In genomic region chr15:79218588-79219200, GRCh38 we compare ENCODE assay signal across 11 cellular contexts.
A peak's percentile ranks its signal among the peaks of the same experiment; 100 is the strongest.
DNase-seq lines count a peak whose midpoint lies in the region; ATAC-seq and TF ChIP-seq lines count a peak whose summit lies in the region.
"Had no signal": no experiment of that assay in that cellular context is flagged by ENCODE, and none has a peak within 500 bp of the region (broad histone marks: within the 10 kb centered on the region; RNA-seq: fewer than 3 reads in every experiment).

No MANE protein-coding gene starts in this region.

- no peaks in the 10 kb centered on the region for H3K4me1 ChIP-seq in Loucy (ENCODE audit: insufficient read depth, low read length, poor library complexity, severe bottlenecking)
- H3K4me1 ChIP-seq: stomach had no signal

- H3K4me1 Mint-ChIP-seq in chondrocyte (ENCODE audit: low read depth) (peaks cover 35% of the 10 kb centered on the region), nephron (no peaks in the 10 kb centered on the region)
- H3K4me1 Mint-ChIP-seq: T-helper 17 cell had no signal

- peaks cover 6% of the 10 kb centered on the region for H3K9me3 Mint-ChIP-seq in chondrocyte (ENCODE audit: low read depth)
- peaks cover 13% of the 10 kb centered on the region for H3K9me3 Mint-ChIP-seq in nephron

- no peak overlapping the region for H3K9ac ChIP-seq in Loucy (ENCODE audit: low read depth, low read length, poor library complexity, severe bottlenecking)

- no peak overlapping the region for H3K4me3 Mint-ChIP-seq in chondrocyte (ENCODE audit: unreplicated experiment)
- H3K4me3 Mint-ChIP-seq in nephron, result no peak overlapping the region
- H3K4me3 Mint-ChIP-seq: T-helper 17 cell had no signal

- peak; percentile 14 for DNase-seq in EL
- DNase-seq in chondrocyte (ENCODE audit: low spot score), result no peak
- no peak for DNase-seq in DMS153 (lab: John Stamatoyannopoulos, UW)
- no peak for DNase-seq in NCI-H128 (lab: John Stamatoyannopoulos, UW; ENCODE audit: unreplicated experiment)
- DNase-seq in activated T-cell treated with anti-CD3 and anti-CD28 coated beads, Interleukin-2, amount 50 U/mL, for 1 hour, result no peak
- DNase-seq: NCI-H2107, stomach, T-helper 17 cell had no signal

- peak; percentile 30; the same call in 1 of the 2 replicates for TF ChIP-seq CTCF in Loucy (conservative IDR thresholded peaks at IDR 0.05; ENCODE audit: low read length)
- peak; percentile 81 for TF ChIP-seq CTCF in chondrocyte (IDR thresholded peaks at IDR 0.05)
- TF ChIP-seq CTCF in nephron (IDR thresholded peaks at IDR 0.05; ENCODE audit: unreplicated experiment in 3 of 3), result peak; percentile 33 to 50 (median 39)

- H3K27me3 ChIP-seq in Loucy (ENCODE audit: insufficient read depth, low read length, poor library complexity, severe bottlenecking), result no peaks in the 10 kb centered on the region

- peaks cover 4% of the 10 kb centered on the region for H3K36me3 Mint-ChIP-seq in chondrocyte (ENCODE audit: low read depth)
- H3K36me3 Mint-ChIP-seq in nephron (ENCODE audit: low read depth), result no peaks in the 10 kb centered on the region

- H3K36me3 ChIP-seq in Loucy (ENCODE audit: insufficient read depth, low read length), result no peaks in the 10 kb centered on the region
- H3K36me3 ChIP-seq: stomach had no signal

- H3K9me3 ChIP-seq in Loucy (ENCODE audit: insufficient read depth, low read depth, low read length), result no peaks in the 10 kb centered on the region

- H3K27ac Mint-ChIP-seq in chondrocyte (ENCODE audit: unreplicated experiment), result peak overlapping the region; percentile 82
- no peak overlapping the region for H3K27ac Mint-ChIP-seq in nephron
- H3K27ac Mint-ChIP-seq: T-helper 17 cell had no signal

- H3K4me2 ChIP-seq in Loucy (ENCODE audit: low read depth, low read length, poor library complexity, severe bottlenecking), result no peak overlapping the region

- peaks cover 31% of the 10 kb centered on the region for H3K27me3 Mint-ChIP-seq in chondrocyte (ENCODE audit: low read depth)
- H3K27me3 Mint-ChIP-seq in nephron (ENCODE audit: low read depth), result peaks cover 40% of the 10 kb centered on the region

- H3K79me2 ChIP-seq in Loucy (ENCODE audit: insufficient read depth, low read length), result no peaks in the 10 kb centered on the region

- H3K4me3 ChIP-seq in Loucy (ENCODE audit: low read length, poor library complexity, severe bottlenecking), result no peak overlapping the region
- H3K4me3 ChIP-seq: stomach had no signal

- no peaks in the 10 kb centered on the region for H4K20me1 ChIP-seq in Loucy (ENCODE audit: insufficient read depth, low read length, poor library complexity, severe bottlenecking)

- no peak overlapping the region for H2AFZ ChIP-seq in Loucy (ENCODE audit: low read length)

- ATAC-seq in activated CD4-positive, CD25-positive, alpha-beta regulatory T cell treated with anti-CD3 and anti-CD28 coated beads, Interleukin-2, amount 50 U/mL, for 24 hours, result no peak
- ATAC-seq: T-helper 17 cell had no signal

- H3K9me2 ChIP-seq in Loucy (replicated peaks; ENCODE audit: low read depth, low read length), result no peaks in the 10 kb centered on the region

- H3F3A ChIP-seq in Loucy (ENCODE audit: low read depth), result no peaks in the 10 kb centered on the region

Comparison
In these comparisons a context has a peak if more than half of its experiments do, and no peak if none do; other contexts are left out.
1. CTCF ChIP-seq: peak in every context shown above with its lines; median percentile 81 in chondrocyte; 39 in nephron; 30 in Loucy.